Comparison of ENCODE assay signal across 14 cellular contexts in genomic region chr3:51620543-51620942, GRCh38. TPM values are rescaled to one million over a fixed set of nuclear protein-coding genes. Genes with fewer than 3 reads are reported as not detected.
DNase-seq lines count a peak whose midpoint lies in the region; ATAC-seq and TF ChIP-seq lines count a peak whose summit lies in the region.
"Had no signal": no experiment of that assay in that cellular context is flagged by ENCODE, and none has a peak within 500 bp of the region (broad histone marks: within the 10 kb centered on the region; RNA-seq: fewer than 3 reads in every experiment).

No MANE protein-coding gene starts in this region.

- H3K9me3 ChIP-seq in endodermal cell (ENCODE audit: control insufficient read depth, low read length), result no peaks in the 10 kb centered on the region
- no peaks in the 10 kb centered on the region for H3K9me3 ChIP-seq in mesenchymal stem cell (ENCODE audit: control insufficient read depth, low read length)
- no peaks in the 10 kb centered on the region for H3K9me3 ChIP-seq in upper lobe of right lung
- H3K9me3 ChIP-seq: pancreas had no signal

- H4K8ac ChIP-seq in mesenchymal stem cell (ENCODE audit: low read length), result no peak overlapping the region

- no peak overlapping the region for H3K4me2 ChIP-seq in mesenchymal stem cell (ENCODE audit: low read length, poor library complexity, severe bottlenecking)
- H3K4me2 ChIP-seq: KMS-11 had no signal

- WGBS in endodermal cell (ENCODE audit: insufficient coverage in 1 of 2, insufficient read length in 1 of 2), 2 experiments, result 96% methylated on average over 2 of the region's 2 CpGs; no CpG with 5 or more reads in 1 of the 2 experiments
- WGBS in mesenchymal stem cell, result 61% methylated on average over 2 of the region's 2 CpGs

- peaks cover 40% of the 10 kb centered on the region for H3K79me1 ChIP-seq in mesenchymal stem cell (replicated peaks; ENCODE audit: low read length, poor library complexity, severe bottlenecking)

- H3K4me1 ChIP-seq in endodermal cell (ENCODE audit: control insufficient read depth, insufficient read depth, low read length), result peaks cover 4% of the 10 kb centered on the region
- no peaks in the 10 kb centered on the region for H3K4me1 ChIP-seq in mesenchymal stem cell (ENCODE audit: control insufficient read depth, insufficient read depth, low read depth, low read length)
- H3K4me1 ChIP-seq in upper lobe of right lung, result peaks cover 42% of the 10 kb centered on the region

- H3K4me1 Mint-ChIP-seq in endodermal cell, result peaks cover 12% of the 10 kb centered on the region
- H3K4me1 Mint-ChIP-seq: activated CD4-positive, alpha-beta T cell treated with anti-CD3 and anti-CD28 coated beads, Interleukin-2, amount 10 ng/mL, durations not matched to agents 7 days and 5 days had no signal

- peaks cover 3% of the 10 kb centered on the region for H3K36me3 Mint-ChIP-seq in endodermal cell (ENCODE audit: low read depth)

- H3K27me3 Mint-ChIP-seq in endodermal cell (ENCODE audit: insufficient read depth), result no peaks in the 10 kb centered on the region
- H3K27me3 Mint-ChIP-seq: activated CD4-positive, alpha-beta T cell treated with anti-CD3 and anti-CD28 coated beads, Interleukin-2, amount 10 ng/mL, durations not matched to agents 7 days and 5 days had no signal

- H3K9ac ChIP-seq in endodermal cell (ENCODE audit: extremely low read depth, low read length, poor library complexity, severe bottlenecking), result no peak overlapping the region
- H3K9ac ChIP-seq in mesenchymal stem cell (ENCODE audit: low read length), result peak overlapping the region; percentile 20
- H3K9ac ChIP-seq: KMS-11 had no signal

- H2AK5ac ChIP-seq in mesenchymal stem cell (ENCODE audit: low read length, severe bottlenecking), result no peak overlapping the region

- H3K27ac Mint-ChIP-seq in endodermal cell, result peak overlapping the region; percentile 71
- H3K27ac Mint-ChIP-seq: activated CD4-positive, alpha-beta T cell treated with anti-CD3 and anti-CD28 coated beads, Interleukin-2, amount 10 ng/mL, durations not matched to agents 7 days and 5 days had no signal

- ATAC-seq in Right ventricle myocardium superior (ENCODE audit: poor library complexity) (peak; percentile 39), upper lobe of right lung (peak; percentile 45), HG03439 (IDR thresholded peaks at IDR 0.05; ENCODE audit: unreplicated experiment) (no peak)

- H3K18ac ChIP-seq in mesenchymal stem cell (ENCODE audit: low read depth in 1 of 2, low read length in 2 of 2), result no peak overlapping the region

- no peak overlapping the region for H2BK5ac ChIP-seq in mesenchymal stem cell (ENCODE audit: low read depth, low read length, poor library complexity, severe bottlenecking)

- intact Hi-C loops in Right ventricle myocardium superior (cut with DNase I), result no loop called here
- intact Hi-C loops in cardiac septum (cut with DNase I), result no loop called here
- intact Hi-C loops in upper lobe of right lung (cut with DNase I), result no loop called here

- no peak overlapping the region for H2AFZ ChIP-seq in mesenchymal stem cell (ENCODE audit: low read depth, low read length)

- H3K36me3 ChIP-seq in endodermal cell (ENCODE audit: control insufficient read depth, insufficient read depth, low read length) (no peaks in the 10 kb centered on the region), mesenchymal stem cell (ENCODE audit: control insufficient read depth in 1 of 2, insufficient read depth in 2 of 2, low read depth in 1 of 2, low read length in 2 of 2) (no peaks in the 10 kb centered on the region), upper lobe of right lung (no peaks in the 10 kb centered on the region)
- H3K36me3 ChIP-seq: pancreas had no signal

- no peak overlapping the region for H3K14ac ChIP-seq in mesenchymal stem cell (ENCODE audit: low read length in 2 of 2)

- H2BK15ac ChIP-seq in mesenchymal stem cell (ENCODE audit: low read depth, poor library complexity, severe bottlenecking), result no peak overlapping the region

- H2BK120ac ChIP-seq in mesenchymal stem cell (ENCODE audit: low read depth, low read length), result no peak overlapping the region

- H3K4me3 Mint-ChIP-seq in endodermal cell, result no peak overlapping the region
- H3K4me3 Mint-ChIP-seq: activated CD4-positive, alpha-beta T cell treated with anti-CD3 and anti-CD28 coated beads, Interleukin-2, amount 10 ng/mL, durations not matched to agents 7 days and 5 days had no signal

- H3K4me3 ChIP-seq in endodermal cell (ENCODE audit: low read length) (no peak overlapping the region), mesenchymal stem cell (ENCODE audit: insufficient read depth in 1 of 2, low read depth in 1 of 2, low read length in 2 of 2) (no peak overlapping the region), upper lobe of right lung (no peak overlapping the region)
- H3K4me3 ChIP-seq: pancreas had no signal

- no peak overlapping the region for H2BK12ac ChIP-seq in mesenchymal stem cell (ENCODE audit: low read length in 2 of 2)

- H3K9me3 Mint-ChIP-seq in endodermal cell, result no peaks in the 10 kb centered on the region
- H3K9me3 Mint-ChIP-seq: activated CD4-positive, alpha-beta T cell treated with anti-CD3 and anti-CD28 coated beads, Interleukin-2, amount 10 ng/mL, durations not matched to agents 7 days and 5 days had no signal

- TF ChIP-seq CTCF in endodermal cell (conservative IDR thresholded peaks at IDR 0.05), result no peak
- TF ChIP-seq CTCF in upper lobe of right lung (IDR thresholded peaks at IDR 0.05), result no peak

- H3K23ac ChIP-seq in mesenchymal stem cell (ENCODE audit: low read length in 2 of 2), result no peak overlapping the region

- no peak overlapping the region for H3K4ac ChIP-seq in mesenchymal stem cell (ENCODE audit: low read depth in 1 of 2, low read length in 2 of 2)

- no peaks in the 10 kb centered on the region for H3K27me3 ChIP-seq in endodermal cell (ENCODE audit: control insufficient read depth, insufficient read depth, low read length, poor library complexity, severe bottlenecking)
- H3K27me3 ChIP-seq in mesenchymal stem cell (ENCODE audit: control insufficient read depth in 1 of 2, insufficient read depth in 1 of 2, low read length in 2 of 2), result no peaks in the 10 kb centered on the region
- no peaks in the 10 kb centered on the region for H3K27me3 ChIP-seq in upper lobe of right lung
- H3K27me3 ChIP-seq: pancreas had no signal

- DNase-seq in Right ventricle myocardium superior, result no peak
- DNase-seq in cardiac septum (ENCODE audit: low spot score), result no peak
- no peak for DNase-seq in endodermal cell
- peak; percentile 63 for DNase-seq in mesenchymal stem cell
- no peak for DNase-seq in upper lobe of right lung
- no peak for DNase-seq in pons (ENCODE audit: low spot score)
- no peak for DNase-seq in amygdala (lab: John Stamatoyannopoulos, UW)
- DNase-seq: activated CD4-positive, alpha-beta T cell treated with anti-CD3 and anti-CD28 coated beads, Interleukin-2, amount 10 ng/mL, durations not matched to agents 7 days and 5 days; activated naive CD4-positive, alpha-beta T cell; effector memory CD4-positive, alpha-beta T cell; NCI-H510A treated with DMSO at 0.1 percent for 48 hours; pancreas had no signal

- H3K27ac ChIP-seq in endodermal cell (ENCODE audit: low read depth, low read length) (no peak overlapping the region), mesenchymal stem cell (ENCODE audit: low read length, poor library complexity, severe bottlenecking) (no peak overlapping the region), upper lobe of right lung (peak overlapping the region; percentile 37)
- H3K27ac ChIP-seq: KMS-11 had no signal

- H4K91ac ChIP-seq in mesenchymal stem cell (ENCODE audit: low read length), result no peak overlapping the region

RNA-seq across cellular contexts. Expression of gene TEX264, which starts 50.5 kb away (rescaled TPM):
- total RNA-seq in Right ventricle myocardium superior (34.7 TPM), cardiac septum (28.8 TPM), endodermal cell (10 to 100 TPM; 21.1 to 24.9 TPM), upper lobe of right lung (51.0 TPM)
- polyA plus RNA-seq in endodermal cell (2013, experiment 1 of 2), result 17.6 TPM
- polyA plus RNA-seq in endodermal cell (2013, experiment 2 of 2), result 12.9 TPM
- polyA plus RNA-seq in mesenchymal stem cell (2013, experiment 1 of 2), result 36.8 TPM
- 37.3 TPM for polyA plus RNA-seq in mesenchymal stem cell (2013, experiment 2 of 2)
